Comparison of ENCODE assay signal across 19 cellular contexts in the genomic region with DNA sequence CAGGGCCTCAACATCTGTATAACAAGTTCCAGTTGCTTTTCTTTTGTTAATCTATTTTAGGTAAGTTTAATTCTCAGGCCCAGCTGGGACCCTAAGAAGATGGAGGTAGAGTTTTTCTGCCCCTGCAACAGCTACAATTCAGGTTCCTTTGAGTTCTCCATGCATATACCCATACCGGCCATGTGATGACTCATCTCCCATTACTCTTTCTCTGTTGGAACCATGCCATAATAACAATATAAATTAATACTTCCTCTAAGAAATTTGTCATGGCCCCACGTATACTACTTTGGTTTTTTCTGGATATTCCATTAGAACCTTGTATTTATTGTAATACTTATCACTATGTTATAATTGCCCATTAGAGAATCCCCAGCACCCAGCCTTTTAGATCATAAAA. TPM values are rescaled to one million over a fixed set of nuclear protein-coding genes. Genes with fewer than 3 reads are reported as not detected.
DNase-seq lines count a peak whose midpoint lies in the region; ATAC-seq and TF ChIP-seq lines count a peak whose summit lies in the region.
"Had no signal": no experiment of that assay in that cellular context is flagged by ENCODE, and none has a peak within 500 bp of the region (broad histone marks: within the 10 kb centered on the region; RNA-seq: fewer than 3 reads in every experiment).

No MANE protein-coding gene starts in this region.

- TF ChIP-seq POLR2A in HCT116 (IDR thresholded peaks at IDR 0.05; ENCODE audit: borderline replicate concordance, extremely low read depth, insufficient read depth, insufficient read length) = no peak

- H3K36me3 ChIP-seq in HCT116 (ENCODE audit: control insufficient read depth in 1 of 2, insufficient read depth in 2 of 2, low read length in 2 of 2) (no peaks in the 10 kb centered on the region), heart right ventricle (no peaks in the 10 kb centered on the region)
- H3K36me3 ChIP-seq: colonic mucosa, neutrophil, right atrium auricular region, uterus had no signal

- POLR2A ChIA-PET in HCT116 (lab: Charles Lee) = no interaction called here

- no peak overlapping the region for H3K27ac ChIP-seq in HCT116 (ENCODE audit: low read depth, low read length)
- H3K27ac ChIP-seq in heart right ventricle = no peak overlapping the region
- H3K27ac ChIP-seq: colonic mucosa, neutrophil, right atrium auricular region, uterus had no signal

- H3K4me2 ChIP-seq in HCT116 (ENCODE audit: low read length) = peak overlapping the region; percentile 91

- H3K4me3 ChIP-seq in HCT116 (replicated peaks in 1 of 2; ENCODE audit: low read depth in 1 of 2, low read length in 2 of 2) = no peak overlapping the region; a peak in 1 of 4 replicates
- no peak overlapping the region for H3K4me3 ChIP-seq in foreskin fibroblast (ENCODE audit: low read depth in 1 of 2, low read length in 2 of 2)
- no peak overlapping the region for H3K4me3 ChIP-seq in heart right ventricle

- no peak for TF ChIP-seq RAD21 in HCT116 (IDR thresholded peaks at IDR 0.05; ENCODE audit: low read depth)

- H3K27me3 Mint-ChIP-seq in mesothelial cell of epicardium (ENCODE audit: low read depth) = peaks cover 26% of the 10 kb centered on the region

- CTCF ChIA-PET in HCT116 (lab: Charles Lee) = interaction anchor here (0.8 to 1.1 kb wide), 2 partner anchors 27 to 101 kb away, joined by 3 to 5 read pairs; no protein-coding TSS in a partner anchor

- no peaks in the 10 kb centered on the region for H4K20me1 ChIP-seq in HCT116 (ENCODE audit: insufficient read depth)

- no peaks in the 10 kb centered on the region for H3K9me3 Mint-ChIP-seq in mesothelial cell of epicardium
- H3K9me3 Mint-ChIP-seq: T-helper 1 cell treated with Interleukin-12 subunit alpha and Interleukin-12 subunit beta and Interleukin-4 antibody, amounts not matched to agents 30 μg/mL and 1 μg/mL, for 36 hours had no signal

- TF ChIP-seq CTCF in HCT116 (IDR thresholded peaks at IDR 0.05 in 2 of 3, conservative IDR thresholded peaks at IDR 0.05 in 1 of 3; ENCODE audit: borderline replicate concordance in 1 of 3, insufficient read depth in 1 of 3, low read depth in 2 of 3, low read length in 2 of 3) (no peak), foreskin fibroblast (IDR thresholded peaks at IDR 0.05; ENCODE audit: low read depth, low read length) (no peak), heart right ventricle (IDR thresholded peaks at IDR 0.05) (no peak), mesothelial cell of epicardium (IDR thresholded peaks at IDR 0.05; ENCODE audit: unreplicated experiment) (no peak)

- no peaks in the 10 kb centered on the region for H3K9me2 ChIP-seq in HCT116 (ENCODE audit: insufficient read depth)

- H3K4me1 Mint-ChIP-seq in mesothelial cell of epicardium = peaks cover 18% of the 10 kb centered on the region

- H2AFZ ChIP-seq in HCT116 (ENCODE audit: low read depth, low read length, poor library complexity, severe bottlenecking) = peak overlapping the region; percentile 98

- H3K79me2 ChIP-seq in HCT116 (ENCODE audit: insufficient read depth, low read length) = peaks cover 14% of the 10 kb centered on the region

- H3K4me1 ChIP-seq in HCT116 (ENCODE audit: control insufficient read depth in 1 of 2, insufficient read depth in 2 of 2, low read length in 2 of 2) = peaks cover 0 to 17% of the 10 kb centered on the region in 2 experiments; a peak in 3 of 4 replicates
- peaks cover 0 to 21% (median 9%) of the 10 kb centered on the region in 9 donors for H3K4me1 ChIP-seq in heart right ventricle
- H3K4me1 ChIP-seq: colonic mucosa, uterus had no signal

- RAD21 ChIA-PET in HCT116 (lab: Charles Lee; ENCODE audit: low non-redundant PET in 1 of 2, low total read pairs in 2 of 2, uncharacterized antibody in 2 of 2, unreplicated experiment in 2 of 2) = no interaction called here

- H3K27ac Mint-ChIP-seq in mesothelial cell of epicardium = no peak overlapping the region
- H3K27ac Mint-ChIP-seq: activated CD8-positive, alpha-beta memory T cell treated with anti-CD3 and anti-CD28 coated beads, Interleukin-2, amount 10 ng/mL, durations not matched to agents 7 days and 5 days; T-helper 1 cell treated with Interleukin-12 subunit alpha and Interleukin-12 subunit beta and Interleukin-4 antibody, amounts not matched to agents 30 μg/mL and 1 μg/mL, for 36 hours had no signal

- H3K27me3 ChIP-seq in HCT116 (ENCODE audit: insufficient read depth, low read length) (no peaks in the 10 kb centered on the region), heart right ventricle (peaks cover 0 to 12% (median 0%) of the 10 kb centered on the region in 7 donors)
- H3K27me3 ChIP-seq: colonic mucosa, right atrium auricular region, uterus had no signal

- intact Hi-C loops in HCT116 (cut with micrococcal nuclease) (no loop called here), heart right ventricle (cut with DNase I) (no loop called here)

- H3K9me3 ChIP-seq in HCT116 (ENCODE audit: control insufficient read depth in 1 of 2, insufficient read depth in 1 of 2, low read depth in 1 of 2, low read length in 2 of 2) (no peaks in the 10 kb centered on the region), heart right ventricle (no peaks in the 10 kb centered on the region)
- H3K9me3 ChIP-seq: colonic mucosa, neutrophil, right atrium auricular region, uterus had no signal

- no TSS peak for BruUV-seq in HCT116 (replicated peaks; lab: Mats Ljungman, UMichigan)

- DNase-seq in A172 (ENCODE audit: low spot score) (peak; percentile 16), HCT116 (ENCODE audit: low read depth, low spot score) (no peak), SW480 (ENCODE audit: low spot score) (peak; percentile 21), foreskin fibroblast (peak; percentile 6 to 30), heart right ventricle (no peak), mesothelial cell of epicardium (ENCODE audit: low spot score in 2 of 2, unreplicated experiment in 2 of 2) (no peak)
- DNase-seq: activated CD8-positive, alpha-beta memory T cell treated with anti-CD3 and anti-CD28 coated beads, Interleukin-2, amount 10 ng/mL, durations not matched to agents 7 days and 5 days; activated effector memory CD4-positive, alpha-beta T cell treated with Interleukin-2 at 50 U/mL for 16 hours; amygdala; colonic mucosa; GDM1; RPMI8226; uterus had no signal

- H3K36me3 Mint-ChIP-seq in mesothelial cell of epicardium = no peaks in the 10 kb centered on the region
- H3K36me3 Mint-ChIP-seq: activated CD8-positive, alpha-beta memory T cell treated with anti-CD3 and anti-CD28 coated beads, Interleukin-2, amount 10 ng/mL, durations not matched to agents 7 days and 5 days had no signal

- 52 to 59% methylated on average over 2 of the region's 2 CpGs for WGBS in heart right ventricle, 2 donors

- H3K4me3 Mint-ChIP-seq in mesothelial cell of epicardium = no peak overlapping the region
- H3K4me3 Mint-ChIP-seq: activated CD8-positive, alpha-beta memory T cell treated with anti-CD3 and anti-CD28 coated beads, Interleukin-2, amount 10 ng/mL, durations not matched to agents 7 days and 5 days; T-helper 1 cell treated with Interleukin-12 subunit alpha and Interleukin-12 subunit beta and Interleukin-4 antibody, amounts not matched to agents 30 μg/mL and 1 μg/mL, for 36 hours had no signal

- ATAC-seq in HCT116 = no peak
- ATAC-seq in GM19023 (IDR thresholded peaks at IDR 0.05; ENCODE audit: unreplicated experiment) = no peak
- ATAC-seq in HG03439 (IDR thresholded peaks at IDR 0.05; ENCODE audit: unreplicated experiment) = no peak
- ATAC-seq in heart right ventricle = no peak
- ATAC-seq: activated CD4-positive, CD25-positive, alpha-beta regulatory T cell treated with anti-CD3 and anti-CD28 coated beads, Interleukin-2, amount 50 U/mL, for 24 hours; activated CD8-positive, alpha-beta memory T cell treated with anti-CD3 and anti-CD28 coated beads, Interleukin-2, amount 10 ng/mL, durations not matched to agents 7 days and 5 days had no signal

- H3K9ac ChIP-seq in HCT116 (ENCODE audit: low read length) = no peak overlapping the region

TF ChIP-seq in HCT116, 20 proteins besides CTCF, POLR2A, EP300 and RAD21:
- TF ChIP-seq, protein P1, sequence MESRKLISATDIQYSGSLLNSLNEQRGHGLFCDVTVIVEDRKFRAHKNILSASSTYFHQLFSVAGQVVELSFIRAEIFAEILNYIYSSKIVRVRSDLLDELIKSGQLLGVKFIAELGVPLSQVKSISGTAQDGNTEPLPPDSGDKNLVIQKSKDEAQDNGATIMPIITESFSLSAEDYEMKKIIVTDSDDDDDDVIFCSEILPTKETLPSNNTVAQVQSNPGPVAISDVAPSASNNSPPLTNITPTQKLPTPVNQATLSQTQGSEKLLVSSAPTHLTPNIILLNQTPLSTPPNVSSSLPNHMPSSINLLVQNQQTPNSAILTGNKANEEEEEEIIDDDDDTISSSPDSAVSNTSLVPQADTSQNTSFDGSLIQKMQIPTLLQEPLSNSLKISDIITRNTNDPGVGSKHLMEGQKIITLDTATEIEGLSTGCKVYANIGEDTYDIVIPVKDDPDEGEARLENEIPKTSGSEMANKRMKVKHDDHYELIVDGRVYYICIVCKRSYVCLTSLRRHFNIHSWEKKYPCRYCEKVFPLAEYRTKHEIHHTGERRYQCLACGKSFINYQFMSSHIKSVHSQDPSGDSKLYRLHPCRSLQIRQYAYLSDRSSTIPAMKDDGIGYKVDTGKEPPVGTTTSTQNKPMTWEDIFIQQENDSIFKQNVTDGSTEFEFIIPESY (IDR thresholded peaks at IDR 0.05; ENCODE audit: extremely low read depth, insufficient replicate concordance, low read length) = no peak
- TF ChIP-seq FOSL1 (IDR thresholded peaks at IDR 0.05; ENCODE audit: low read depth) (peak; percentile 19; the same call in 1 of the 2 replicates), EZH2 (IDR thresholded peaks at IDR 0.05) (no peak), CEBPB (IDR thresholded peaks at IDR 0.05; ENCODE audit: low read depth) (no peak), ELF1 (IDR thresholded peaks at IDR 0.05; ENCODE audit: borderline replicate concordance, low read depth) (no peak), POLR2AphosphoS5 (IDR thresholded peaks at IDR 0.05; ENCODE audit: low read depth, low read length) (no peak), SP1 (IDR thresholded peaks at IDR 0.05; ENCODE audit: low read depth) (no peak), JUND (IDR thresholded peaks at IDR 0.05) (no peak)

RNA-seq across cellular contexts. Expression of a gene that starts 1.3 kb away (rescaled TPM):
- total RNA-seq in A172 (2014; rRNA removed; shearing (Covaris generic)) = 2.9 and 3.3 TPM in 2 replicates
- total RNA-seq in HCT116 (2021; ENCODE audit: unreplicated experiment) (12.0 TPM), heart right ventricle (1 to 10 TPM; 3.0 to 6.9 (median 4.5) TPM), mesothelial cell of epicardium (25.0 to 27.7 TPM (median 26.2 TPM) in 3 replicates)
- 2.4 and 3.5 TPM in 2 replicates for polyA plus RNA-seq in HCT116 (2012)
- polyA plus RNA-seq in heart right ventricle = 1 to 10 TPM; 1.3 to 8.9 TPM

Comparison
In these comparisons a context has a peak if more than half of its experiments do, and no peak if none do; other contexts are left out.
1. DNase-seq: peak in A172 (single experiment), SW480 (single experiment) and foreskin fibroblast (2 of 2); none in HCT116 (single experiment), heart right ventricle (0 of 2) and mesothelial cell of epicardium (0 of 2).